In genomic region chr4:75724867-75725724, GRCh38 we compare ENCODE assay signal across 8 cellular contexts. TPM values are rescaled to one million over a fixed set of nuclear protein-coding genes. Genes with fewer than 3 reads are reported as not detected.
DNase-seq lines count a peak whose midpoint lies in the region; ATAC-seq and TF ChIP-seq lines count a peak whose summit lies in the region.

No MANE protein-coding gene starts in this region.

- ATAC-seq in HG02623 (IDR thresholded peaks at IDR 0.05; ENCODE audit: unreplicated experiment) = peak; percentile 45

- no peaks in the 10 kb centered on the region for H3K27me3 Mint-ChIP-seq in chondrocyte (ENCODE audit: low read depth)

- peak overlapping the region; percentile 99 for H3K4me3 Mint-ChIP-seq in chondrocyte (ENCODE audit: unreplicated experiment)

- H3K9me3 Mint-ChIP-seq in chondrocyte (ENCODE audit: low read depth) = no peaks in the 10 kb centered on the region

- H3K27ac Mint-ChIP-seq in chondrocyte (ENCODE audit: unreplicated experiment) = peak overlapping the region; percentile 100

- no peak for TF ChIP-seq CTCF in chondrocyte (IDR thresholded peaks at IDR 0.05)

- H3K36me3 Mint-ChIP-seq in chondrocyte (ENCODE audit: low read depth) = peaks cover 3% of the 10 kb centered on the region

- TF ChIP-seq POLR2A in GM15510 (IDR thresholded peaks at IDR 0.05; ENCODE audit: borderline replicate concordance, extremely low read depth, insufficient read length) = peak; percentile 57

- peaks cover 65% of the 10 kb centered on the region for H3K4me1 Mint-ChIP-seq in chondrocyte (ENCODE audit: low read depth)

- DNase-seq in NCI-H1092 treated with DMSO at 0.1 percent for 48 hours (lab: John Stamatoyannopoulos, UW) (peak; percentile 76), chondrocyte (ENCODE audit: low spot score) (peak; percentile 92), kidney tubule cell (ENCODE audit: low spot score) (peak; percentile 82), GDM1 (lab: John Stamatoyannopoulos, UW) (no peak)
- DNase-seq in activated CD4-positive, CD25-positive, alpha-beta regulatory T cell (lab: John Stamatoyannopoulos, UW) = peak; percentile 7 to 18 (median 15)
- peak; percentile 45 to 54 for DNase-seq in stimulated activated CD4-positive, alpha-beta T cell treated with anti-CD3 and anti-CD28 coated beads, Interleukin-15, amount 100 ng/mL, for 48 hours (ENCODE audit: low read depth in 2 of 2)

RNA-seq across cellular contexts. Expression of gene USO1, which starts 0.7 kb away (rescaled TPM):
- total RNA-seq in chondrocyte = 85.0 to 98.4 TPM (median 86.4 TPM) in 3 replicates

RNA-seq across cellular contexts. Expression of gene G3BP2, which starts 51.9 kb away (rescaled TPM):
- 153 to 161 TPM (median 157 TPM) in 3 replicates for total RNA-seq in chondrocyte
